8 cellular contexts compared by ENCODE assay signal in the genomic region with DNA sequence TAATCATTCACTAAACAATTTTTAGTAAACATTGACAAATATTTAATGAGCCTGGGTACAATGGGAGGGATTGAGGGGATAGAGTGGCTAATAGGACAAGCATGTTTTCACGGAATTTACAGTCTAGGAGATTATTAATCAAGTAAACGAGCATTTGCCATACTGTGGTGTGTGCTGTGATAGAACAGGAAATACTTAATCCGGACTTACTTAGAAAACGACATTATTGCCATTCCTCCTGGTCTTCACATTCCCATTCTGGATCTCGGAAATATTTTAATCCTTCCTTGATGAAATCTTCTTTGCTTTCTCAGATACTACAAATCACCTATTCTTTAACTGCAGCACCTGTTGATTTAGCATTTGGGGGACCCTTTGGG. TPM values are rescaled to one million over a fixed set of nuclear protein-coding genes. Genes with fewer than 3 reads are reported as not detected.
A peak's percentile ranks its signal among the peaks of the same experiment; 100 is the strongest.
DNase-seq lines count a peak whose midpoint lies in the region; ATAC-seq and TF ChIP-seq lines count a peak whose summit lies in the region.

No MANE protein-coding gene starts in this region.

- peak overlapping the region; percentile 84 for H3K9ac ChIP-seq in HCT116 (ENCODE audit: low read length)

- H3K79me2 ChIP-seq in ACC112 (ENCODE audit: control insufficient read depth, insufficient read depth, low read length, unreplicated experiment): peaks cover 46% of the 10 kb centered on the region
- H3K79me2 ChIP-seq in HCT116 (ENCODE audit: insufficient read depth, low read length): peaks cover 55% of the 10 kb centered on the region

- POLR2A ChIA-PET in HCT116 (lab: Charles Lee): no interaction called here

- TF ChIP-seq CTCF in HCT116 (IDR thresholded peaks at IDR 0.05 in 2 of 3, conservative IDR thresholded peaks at IDR 0.05 in 1 of 3; ENCODE audit: borderline replicate concordance in 1 of 3, insufficient read depth in 1 of 3, low read depth in 2 of 3, low read length in 2 of 3) (no peak), astrocyte of the cerebellum (IDR thresholded peaks at IDR 0.05; ENCODE audit: low read depth, low read length, missing control alignments) (no peak), right lobe of liver (IDR thresholded peaks at IDR 0.05) (no peak), uterus (IDR thresholded peaks at IDR 0.05) (no peak)

- in situ Hi-C loops in astrocyte of the cerebellum (cut with HindIII; ENCODE audit: low sequenced_read_pairs): no loop called here

- peak overlapping the region; percentile 90 for H3K4me3 ChIP-seq in ACC112 (ENCODE audit: low read depth, low read length)
- H3K4me3 ChIP-seq in HCT116 (replicated peaks in 1 of 2; ENCODE audit: low read depth in 1 of 2, low read length in 2 of 2): peak overlapping the region; percentile 73 to 79
- H3K4me3 ChIP-seq in astrocyte of the cerebellum (ENCODE audit: low read depth, low read length): peak overlapping the region; percentile 95
- peak overlapping the region; percentile 82 to 91 (median 89) for H3K4me3 ChIP-seq in right lobe of liver
- H3K4me3 ChIP-seq in uterus: peak overlapping the region; percentile 80 to 89

- peaks cover 3% of the 10 kb centered on the region; the same call in 1 of the 2 replicates for H4K20me1 ChIP-seq in HCT116 (ENCODE audit: insufficient read depth)

- BruUV-seq in HCT116 (replicated peaks; lab: Mats Ljungman, UMichigan): TSS peak; percentile 51

- H3K27me3 ChIP-seq in ACC112 (ENCODE audit: insufficient read depth, low read length) (no peaks in the 10 kb centered on the region), HCT116 (ENCODE audit: insufficient read depth, low read length) (no peaks in the 10 kb centered on the region), right lobe of liver (no peaks in the 10 kb centered on the region), uterus (no peaks in the 10 kb centered on the region)

- intact Hi-C loops in HCT116 (cut with micrococcal nuclease) (no loop called here), right lobe of liver (cut with DNase I) (loop anchor here in 1 of 2 donors (10.0 kb wide), 1 partner anchor 123 kb away; the partner anchor contains the start of gene PRKAG3), uterus (cut with DNase I; ENCODE audit: low total_unique reads) (no loop called here)

- DNase-seq in HCT116 (ENCODE audit: low read depth, low spot score) (no peak), astrocyte of the cerebellum (ENCODE audit: low read depth) (no peak), right lobe of liver (no peak), uterus (no peak), NCI-H1417 (lab: John Stamatoyannopoulos, UW) (no peak), NCI-H2029 (lab: John Stamatoyannopoulos, UW) (no peak)
- DNase-seq in NK-92 treated with Interleukin-12 subunit alpha and Interleukin-12 subunit beta, amount 100 ng/mL, for 24 hours (lab: John Stamatoyannopoulos, UW): no peak

- WGBS in right lobe of liver (ENCODE audit: insufficient coverage, low coverage, low lambda C conversion rate, missing lambda C conversion rate): 5% methylated on average over 5 of the region's 5 CpGs

- H3K4me2 ChIP-seq in HCT116 (ENCODE audit: low read length): peak overlapping the region; percentile 79

- TF ChIP-seq RAD21 in HCT116 (IDR thresholded peaks at IDR 0.05; ENCODE audit: low read depth): no peak

- RAD21 ChIA-PET in HCT116 (lab: Charles Lee; ENCODE audit: low non-redundant PET in 1 of 2, low total read pairs in 2 of 2, uncharacterized antibody in 2 of 2, unreplicated experiment in 2 of 2): interaction anchor here in 1 of 2 experiments (1.2 kb wide), 1 partner anchor 20 kb away, joined by 3 read pairs; no protein-coding TSS in a partner anchor

- H3K9me3 ChIP-seq in HCT116 (ENCODE audit: control insufficient read depth in 1 of 2, insufficient read depth in 1 of 2, low read depth in 1 of 2, low read length in 2 of 2): no peaks in the 10 kb centered on the region
- no peaks in the 10 kb centered on the region for H3K9me3 ChIP-seq in right lobe of liver
- H3K9me3 ChIP-seq in uterus: no peaks in the 10 kb centered on the region

- TF ChIP-seq POLR2A in HCT116 (IDR thresholded peaks at IDR 0.05; ENCODE audit: borderline replicate concordance, extremely low read depth, insufficient read depth, insufficient read length) (no peak), right lobe of liver (IDR thresholded peaks at IDR 0.05) (no peak), uterus (IDR thresholded peaks at IDR 0.05) (no peak)

- no peaks in the 10 kb centered on the region for H3K9me2 ChIP-seq in HCT116 (ENCODE audit: insufficient read depth)

- H3K27ac ChIP-seq in ACC112 (ENCODE audit: low read depth, low read length) (peak overlapping the region; percentile 75), HCT116 (ENCODE audit: low read depth, low read length) (peak overlapping the region; percentile 84), right lobe of liver (peak overlapping the region; percentile 73 to 92 (median 86)), uterus (peak overlapping the region; percentile 89 to 92)

- CTCF ChIA-PET in HCT116 (lab: Charles Lee): interaction anchor here (1.0 to 2.6 kb wide), 5 partner anchors 9 to 136 kb away, joined by 4 to 12 read pairs (median 11); no protein-coding TSS in a partner anchor

- H2AFZ ChIP-seq in ACC112 (ENCODE audit: low read length, unreplicated experiment) (peak overlapping the region; percentile 65), HCT116 (ENCODE audit: low read depth, low read length, poor library complexity, severe bottlenecking) (no peak overlapping the region)

- H3K4me1 ChIP-seq in ACC112 (ENCODE audit: control insufficient read depth, insufficient read depth, low read length, unreplicated experiment): peaks cover 14% of the 10 kb centered on the region
- peaks cover 0 to 11% of the 10 kb centered on the region in 2 experiments; a peak in 2 of 4 replicates for H3K4me1 ChIP-seq in HCT116 (ENCODE audit: control insufficient read depth in 1 of 2, insufficient read depth in 2 of 2, low read length in 2 of 2)
- H3K4me1 ChIP-seq in right lobe of liver: peaks cover 0 to 8% (median 0%) of the 10 kb centered on the region in 4 donors
- H3K4me1 ChIP-seq in uterus: peaks cover 0 to 7% of the 10 kb centered on the region in 2 donors

- no peaks in the 10 kb centered on the region for H3K36me3 ChIP-seq in ACC112 (ENCODE audit: insufficient read depth, low read length)
- H3K36me3 ChIP-seq in HCT116 (ENCODE audit: control insufficient read depth in 1 of 2, insufficient read depth in 2 of 2, low read length in 2 of 2): peaks cover 0 to 4% of the 10 kb centered on the region in 2 experiments; a peak in 1 of 4 replicates
- H3K36me3 ChIP-seq in right lobe of liver: peaks cover 0 to 6% (median 0%) of the 10 kb centered on the region in 4 donors
- H3K36me3 ChIP-seq in uterus: no peaks in the 10 kb centered on the region

- no peak for ATAC-seq in HCT116
- ATAC-seq in right lobe of liver: peak in 1 of 4 donors; percentile 45

TF ChIP-seq in HCT116, 20 proteins besides CTCF, POLR2A, EP300 and RAD21:
- no peak for TF ChIP-seq YY1 (IDR thresholded peaks at IDR 0.05; ENCODE audit: extremely low read depth, insufficient replicate concordance, low read depth, low read length)
- no peak for TF ChIP-seq EZH2 (IDR thresholded peaks at IDR 0.05)
- TF ChIP-seq POLR2AphosphoS5 (IDR thresholded peaks at IDR 0.05; ENCODE audit: low read depth, low read length): no peak
- TF ChIP-seq, protein P1, sequence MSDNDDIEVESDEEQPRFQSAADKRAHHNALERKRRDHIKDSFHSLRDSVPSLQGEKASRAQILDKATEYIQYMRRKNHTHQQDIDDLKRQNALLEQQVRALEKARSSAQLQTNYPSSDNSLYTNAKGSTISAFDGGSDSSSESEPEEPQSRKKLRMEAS (IDR thresholded peaks at IDR 0.05): no peak
- no peak for TF ChIP-seq TCF7L2 (IDR thresholded peaks at IDR 0.05; ENCODE audit: borderline replicate concordance, extremely low read depth, insufficient read depth, insufficient read length)
- no peak for TF ChIP-seq ZBTB33 (IDR thresholded peaks at IDR 0.05; ENCODE audit: extremely low read depth, insufficient replicate concordance, low read length)
- TF ChIP-seq FOSL1 (IDR thresholded peaks at IDR 0.05; ENCODE audit: low read depth): no peak
- no peak for TF ChIP-seq CEBPB (IDR thresholded peaks at IDR 0.05; ENCODE audit: low read depth)
- TF ChIP-seq ZNF274 (IDR thresholded peaks at IDR 0.05; ENCODE audit: low read depth, low read length): no peak
TF ChIP-seq in HCT116: peak in this region for 0.

RNA-seq across cellular contexts. Expression of gene TTLL4, which starts 0.9 kb away (rescaled TPM):
- total RNA-seq in HCT116 (2021; ENCODE audit: unreplicated experiment): 53.0 TPM
- polyA plus RNA-seq in HCT116 (2012): 23.2 and 29.1 TPM in 2 replicates
- 10 to 100 TPM in 4 of 6 experiments, 1 to 10 TPM in 2; 8.2 to 14.8 (median 11.6) TPM for total RNA-seq in right lobe of liver
- total RNA-seq in uterus: 100 to 1,000 TPM in 1 of 4 donors, 10 to 100 TPM in 3; 13.1 to 117 (median 25.7) TPM

RNA-seq across cellular contexts. Expression of gene STK36, which starts 39.7 kb away (rescaled TPM):
- total RNA-seq in HCT116 (2021; ENCODE audit: unreplicated experiment) (45.5 TPM), right lobe of liver (10 to 100 TPM in 5 of 6 experiments, 1 to 10 TPM in 1; 9.2 to 14.0 (median 12.7) TPM), uterus (10 to 100 TPM in 3 of 4 donors, 1 to 10 TPM in 1; 7.4 to 52.1 (median 45.5) TPM)
- 20.8 and 25.7 TPM in 2 replicates for polyA plus RNA-seq in HCT116 (2012)

RNA-seq across cellular contexts. Expression of gene RNF25, which starts 39.7 kb away (rescaled TPM):
- 23.4 TPM for total RNA-seq in HCT116 (2021; ENCODE audit: unreplicated experiment)
- polyA plus RNA-seq in HCT116 (2012): 24.5 and 24.7 TPM in 2 replicates
- 10 to 100 TPM in 1 of 6 experiments, 1 to 10 TPM in 5; 7.7 to 11.1 (median 9.1) TPM for total RNA-seq in right lobe of liver
- 10 to 100 TPM in 2 of 4 donors, 1 to 10 TPM in 2; 5.6 to 33.8 (median 11.5) TPM for total RNA-seq in uterus

RNA-seq across cellular contexts. Expression of gene BCS1L, which starts 52.1 kb away (rescaled TPM):
- 57.4 TPM for total RNA-seq in HCT116 (2021; ENCODE audit: unreplicated experiment)
- 46.4 and 64.4 TPM in 2 replicates for polyA plus RNA-seq in HCT116 (2012)
- total RNA-seq in right lobe of liver: 10 to 100 TPM; 19.7 to 34.1 (median 28.0) TPM
- total RNA-seq in uterus: 10 to 100 TPM in 2 of 4 donors, 1 to 10 TPM in 1, not detected in 1; 7.4 to 40.0 (median 29.9) TPM

RNA-seq across cellular contexts. Expression of gene ZNF142, which starts 52.1 kb away (rescaled TPM):
- total RNA-seq in HCT116 (2021; ENCODE audit: unreplicated experiment) (29.2 TPM), right lobe of liver (10 to 100 TPM in 2 of 6 experiments, 1 to 10 TPM in 4; 7.1 to 12.5 (median 7.5) TPM), uterus (10 to 100 TPM; 11.8 to 40.3 (median 15.7) TPM)
- 14.3 and 14.9 TPM in 2 replicates for polyA plus RNA-seq in HCT116 (2012)
